Comparison of ENCODE assay signal across 23 cellular contexts in the genomic region with DNA sequence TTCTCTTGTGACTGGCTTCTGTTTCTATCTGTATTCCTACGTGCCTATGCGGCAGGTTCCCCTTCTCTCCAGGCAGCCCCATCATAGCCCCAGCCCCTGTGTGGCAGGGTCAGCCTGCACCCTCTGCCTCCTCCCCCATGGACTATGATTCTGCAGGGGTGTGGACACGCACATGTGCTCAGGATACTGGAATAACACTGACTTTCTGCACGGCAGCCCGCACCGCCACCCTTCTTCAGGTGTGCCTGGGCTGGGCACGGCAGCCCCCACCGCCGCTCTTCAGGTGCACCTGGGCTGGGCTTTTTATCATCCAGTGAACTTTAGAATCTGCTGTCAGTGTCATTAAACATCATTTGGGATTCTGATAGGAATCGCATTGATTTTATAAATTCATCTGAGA.
"Had no signal": no experiment of that assay in that cellular context is flagged by ENCODE, and none has a peak within 500 bp of the region (broad histone marks: within the 10 kb centered on the region; RNA-seq: fewer than 3 reads in every experiment).

No MANE protein-coding gene starts in this region.

- H3K4me1 ChIP-seq: upper lobe of left lung had no signal

- H3K36me3 ChIP-seq: thoracic aorta, upper lobe of left lung had no signal

- ATAC-seq: activated CD4-positive, alpha-beta T cell treated with anti-CD3 and anti-CD28 coated beads for 36 hours; activated naive CD8-positive, alpha-beta T cell treated with anti-CD3 and anti-CD28 coated beads, Interleukin-2, amount 50 U/mL, for 24 hours; esophagus mucosa; left ventricle myocardium superior had no signal

- H3K4me1 Mint-ChIP-seq: activated B cell treated with CpG ODN at 0.5 μM for 24 hours; activated CD4-positive, alpha-beta T cell treated with anti-CD3 and anti-CD28 coated beads for 36 hours; activated naive CD8-positive, alpha-beta T cell treated with anti-CD3 and anti-CD28 coated beads, Interleukin-2, amount 50 U/mL, for 24 hours had no signal

- DNase-seq: activated B cell treated with CpG ODN at 0.5 μM for 24 hours; activated CD4-positive, alpha-beta T cell treated with anti-CD3 and anti-CD28 coated beads for 36 hours; activated CD4-positive, alpha-beta T cell treated with anti-CD3 and anti-CD28 coated beads, Interleukin-2, amount 50 U/mL, for 4 hours; activated gamma-delta T cell; activated naive CD4-positive, alpha-beta T cell treated with anti-CD3 and anti-CD28 coated beads, Interleukin-2, amount 50 U/mL, for 16 hours; activated naive CD8-positive, alpha-beta T cell treated with anti-CD3 and anti-CD28 coated beads, Interleukin-2, amount 50 U/mL, for 24 hours; activated T-cell treated with anti-CD3 and anti-CD28 coated beads for 4 hours; effector memory CD4-positive, alpha-beta T cell; glutamatergic neuron; kidney glomerular epithelial cell; left ventricle myocardium superior; occipital lobe; retina; stimulated activated CD4-positive, alpha-beta T cell treated with anti-CD3 and anti-CD28 coated beads, Interleukin-4, amount 100 ng/mL, for 24 hours; stimulated activated naive CD4-positive, alpha-beta T cell treated with Interleukin-2 at 50 U/mL for 16 hours; T1000; upper lobe of left lung had no signal

- H3K4me3 Mint-ChIP-seq: activated B cell treated with CpG ODN at 0.5 μM for 24 hours; activated CD4-positive, alpha-beta T cell treated with anti-CD3 and anti-CD28 coated beads for 36 hours; activated naive CD8-positive, alpha-beta T cell treated with anti-CD3 and anti-CD28 coated beads, Interleukin-2, amount 50 U/mL, for 24 hours; activated T-helper 1 cell treated with anti-CD3 and anti-CD28 coated beads, Interleukin-12 subunit alpha, Interleukin-12 subunit beta, Interleukin-2, Interleukin-4 antibody, amounts not matched to agents 30 ng/mL and 10 ng/mL and 1 ng/mL, durations not matched to agents 14 hours and 24 hours and 36 hours; dendritic cell treated with granulocyte-macrophage colony-stimulating factor and Interleukin-4, amounts not matched to agents 40 ng/mL and 50 ng/mL, for 4 days; T-helper 1 cell treated with Interleukin-12 subunit alpha and Interleukin-12 subunit beta and Interleukin-4 antibody, amounts not matched to agents 30 μg/mL and 1 μg/mL, for 36 hours had no signal

- H3K9me3 ChIP-seq: thoracic aorta, upper lobe of left lung had no signal

- H3K27me3 Mint-ChIP-seq: activated naive CD8-positive, alpha-beta T cell treated with anti-CD3 and anti-CD28 coated beads, Interleukin-2, amount 50 U/mL, for 24 hours; dendritic cell treated with granulocyte-macrophage colony-stimulating factor and Interleukin-4, amounts not matched to agents 40 ng/mL and 50 ng/mL, for 4 days had no signal

- H3K9me3 Mint-ChIP-seq: activated B cell treated with CpG ODN at 0.5 μM for 24 hours; activated T-helper 1 cell treated with anti-CD3 and anti-CD28 coated beads, Interleukin-12 subunit alpha, Interleukin-12 subunit beta, Interleukin-2, Interleukin-4 antibody, amounts not matched to agents 30 ng/mL and 10 ng/mL and 1 ng/mL, durations not matched to agents 14 hours and 24 hours and 36 hours; dendritic cell treated with granulocyte-macrophage colony-stimulating factor and Interleukin-4, amounts not matched to agents 40 ng/mL and 50 ng/mL, for 4 days had no signal

- H3K27ac Mint-ChIP-seq: activated B cell treated with CpG ODN at 0.5 μM for 24 hours; activated CD4-positive, alpha-beta T cell treated with anti-CD3 and anti-CD28 coated beads for 36 hours; activated naive CD8-positive, alpha-beta T cell treated with anti-CD3 and anti-CD28 coated beads, Interleukin-2, amount 50 U/mL, for 24 hours; activated T-helper 1 cell treated with anti-CD3 and anti-CD28 coated beads, Interleukin-12 subunit alpha, Interleukin-12 subunit beta, Interleukin-2, Interleukin-4 antibody, amounts not matched to agents 30 ng/mL and 10 ng/mL and 1 ng/mL, durations not matched to agents 14 hours and 24 hours and 36 hours; dendritic cell treated with granulocyte-macrophage colony-stimulating factor and Interleukin-4, amounts not matched to agents 40 ng/mL and 50 ng/mL, for 4 days; T-helper 1 cell treated with Interleukin-12 subunit alpha and Interleukin-12 subunit beta and Interleukin-4 antibody, amounts not matched to agents 30 μg/mL and 1 μg/mL, for 36 hours had no signal

- H3K4me3 ChIP-seq: hepatocyte, thoracic aorta, upper lobe of left lung had no signal
